ENCODE assay signal across 21 cellular contexts in the genomic region with DNA sequence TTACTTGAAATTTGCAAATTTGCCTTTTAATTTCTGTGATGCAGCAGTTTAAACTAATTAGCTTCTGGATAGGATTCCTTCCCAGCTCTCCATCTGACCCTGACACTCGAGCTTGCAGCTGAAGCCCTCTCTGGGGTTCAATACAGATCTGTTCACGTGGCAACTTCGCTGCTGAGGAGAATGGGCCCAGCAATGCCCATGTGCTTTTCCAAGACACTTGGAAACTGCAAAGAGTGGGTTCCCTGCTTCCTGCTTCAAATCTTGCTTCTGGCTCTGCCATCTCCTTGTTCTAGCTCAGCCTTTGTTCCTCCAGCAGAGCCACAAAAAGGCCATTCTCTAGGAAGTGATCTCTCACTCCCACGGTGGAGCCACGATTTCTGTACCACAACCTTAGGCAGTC. TPM values are rescaled to one million over a fixed set of nuclear protein-coding genes. Genes with fewer than 3 reads are reported as not detected.
"Had no signal": no experiment of that assay in that cellular context is flagged by ENCODE, and none has a peak within 500 bp of the region (broad histone marks: within the 10 kb centered on the region; RNA-seq: fewer than 3 reads in every experiment).

No MANE protein-coding gene starts in this region.

- ATAC-seq: K562 had no signal

- DNase-seq: Kasumi-1, MM.1S, NCI-H1048, NCI-H1436, NCI-H187, NCI-H2029, NCI-H2081 treated with DMSO at 0.1 percent for 48 hours, NCI-H2171 treated with DMSO at 0.1 percent for 48 hours, NCI-H345, NCI-H446 treated with DMSO at 0.1 percent for 48 hours, NCI-H510A treated with DMSO at 0.1 percent for 48 hours, NCI-H526, NCI-H774, SHP77, SK-N-SH had no signal

- H3K9me3 ChIP-seq: SK-N-SH had no signal

- H3K27ac ChIP-seq: HL-60, KMS-11, RWPE1 had no signal

- H3K4me3 ChIP-seq: K562 had no signal

RNA-seq across cellular contexts. Expression of a gene that starts 50.0 kb away (rescaled TPM):
- total RNA-seq: M059J had no signal
- polyA plus RNA-seq: IgD-negative memory B cell, SK-N-SH had no signal
